Comparison of ENCODE assay signal across 19 cellular contexts in the genomic region with DNA sequence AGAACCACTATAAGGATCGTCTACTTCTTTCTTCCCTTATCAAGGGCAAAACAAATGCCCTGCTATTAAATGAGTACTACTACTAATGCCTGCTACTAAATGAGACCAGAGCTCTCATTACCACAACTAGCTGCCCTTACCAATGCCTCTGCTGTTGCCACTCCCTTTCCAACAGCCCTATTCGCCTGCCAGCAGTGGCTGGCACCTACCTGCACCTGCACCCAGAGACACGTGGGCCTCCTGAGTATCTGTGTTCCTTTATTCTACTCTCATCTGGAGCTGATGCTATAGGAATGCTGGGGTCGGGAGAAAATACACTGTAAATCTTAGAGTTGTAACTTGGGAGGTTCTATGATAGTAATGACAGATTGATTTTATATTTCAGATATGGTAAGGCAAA.
A peak's percentile ranks its signal among the peaks of the same experiment; 100 is the strongest.
DNase-seq lines count a peak whose midpoint lies in the region; ATAC-seq, FAIRE-seq and TF ChIP-seq lines count a peak whose summit lies in the region.
"Had no signal": no experiment of that assay in that cellular context is flagged by ENCODE, and none has a peak within 500 bp of the region (broad histone marks: within the 10 kb centered on the region; RNA-seq: fewer than 3 reads in every experiment).

No MANE protein-coding gene starts in this region.

- TF ChIP-seq POLR2A in right lobe of liver (IDR thresholded peaks at IDR 0.05) (no peak), HepG2 (IDR thresholded peaks at IDR 0.05; ENCODE audit: insufficient read depth in 1 of 2, low read depth in 2 of 2, low read length in 2 of 2) (no peak)

- BruUV-seq in HepG2 (replicated peaks; lab: Mats Ljungman, UMichigan) = no TSS peak

- no peak for TF ChIP-seq CTCF in right lobe of liver (IDR thresholded peaks at IDR 0.05)
- TF ChIP-seq CTCF in HepG2 (CRISPR knock-in tag; IDR thresholded peaks at IDR 0.05) = no peak
- TF ChIP-seq CTCF in colonic mucosa (IDR thresholded peaks at IDR 0.05) = no peak
- TF ChIP-seq CTCF in nephron progenitor cell (IDR thresholded peaks at IDR 0.05) = no peak
- TF ChIP-seq CTCF in GM10248 (IDR thresholded peaks at IDR 0.05; ENCODE audit: control extremely low read depth, extremely low read depth, low read depth, missing control alignments) = no peak

- H3K4me3 Mint-ChIP-seq in nephron progenitor cell = no peak overlapping the region
- H3K4me3 Mint-ChIP-seq: CD8-positive, alpha-beta memory T cell had no signal

- H3K27me3 ChIP-seq in right lobe of liver (no peaks in the 10 kb centered on the region), HepG2 (ENCODE audit: control insufficient read depth in 1 of 2, insufficient read depth in 2 of 2, low read length in 2 of 2) (no peaks in the 10 kb centered on the region), colonic mucosa (no peaks in the 10 kb centered on the region)

- TF ChIP-seq EP300 in HepG2 (IDR thresholded peaks at IDR 0.05; ENCODE audit: low read depth in 2 of 2, low read length in 2 of 2) (no peak), HepG2 (CRISPR knock-in tag; IDR thresholded peaks at IDR 0.05; ENCODE audit: borderline replicate concordance) (no peak)

- H3K36me3 ChIP-seq in right lobe of liver (no peaks in the 10 kb centered on the region), HepG2 (replicated peaks in 1 of 2; ENCODE audit: control insufficient read depth in 1 of 2, insufficient read depth in 2 of 2, low read length in 2 of 2) (no peaks in the 10 kb centered on the region), colonic mucosa (no peaks in the 10 kb centered on the region)

- CTCF ChIA-PET in HepG2 (lab: Yijun Ruan, JAX; ENCODE audit: low intra/inter-chr PET ratio, low total read pairs) (no interaction called here), GM10248 (lab: Yijun Ruan, JAX) (no interaction called here)

- H3K79me2 ChIP-seq in HepG2 (ENCODE audit: insufficient read depth, low read length) = no peaks in the 10 kb centered on the region

- no peak overlapping the region for H3K4me2 ChIP-seq in HepG2 (ENCODE audit: low read depth, low read length)

- TF ChIP-seq RAD21 in HepG2 (CRISPR knock-in tag; IDR thresholded peaks at IDR 0.05) = no peak

- no peaks in the 10 kb centered on the region for H4K20me1 ChIP-seq in HepG2 (ENCODE audit: insufficient read depth, low read length)

- H3K9ac ChIP-seq in HepG2 (ENCODE audit: insufficient read depth, low read depth, low read length) (no peak overlapping the region), colonic mucosa (ENCODE audit: low read depth in 2 of 2, low read length in 2 of 2) (no peak overlapping the region)

- WGBS in right lobe of liver (ENCODE audit: insufficient coverage, low coverage, low lambda C conversion rate, missing lambda C conversion rate) = 55% methylated on average over 4 of the region's 4 CpGs
- WGBS in HepG2 (ENCODE audit: low lambda C conversion rate) = 84% methylated on average over 4 of the region's 4 CpGs

- no peak for FAIRE-seq in HepG2 (lab: Jason Lieb, UNC)
- FAIRE-seq: H1 had no signal

- no peaks in the 10 kb centered on the region for H3K9me3 Mint-ChIP-seq in nephron progenitor cell
- H3K9me3 Mint-ChIP-seq: CD8-positive, alpha-beta memory T cell had no signal

- peak; percentile 29 to 76 (median 61) for DNase-seq in right lobe of liver
- no peak for DNase-seq in HepG2 (ENCODE audit: low spot score)
- DNase-seq in colonic mucosa = peak; percentile 47
- DNase-seq in nephron progenitor cell = no peak
- no peak for DNase-seq in GM10248 (ENCODE audit: extremely low spot score)
- DNase-seq: ACHN; C1 segment of cervical spinal cord; CD8-positive, alpha-beta memory T cell; DMS53; EL; KBM-7; NCI-H1105 treated with DMSO at 0.1 percent for 48 hours; NCI-H1930; NCI-H2171 treated with DMSO at 0.1 percent for 48 hours; NCI-H510A treated with DMSO at 0.1 percent for 48 hours had no signal

- H3K4me1 ChIP-seq in right lobe of liver = peaks cover 0 to 25% (median 6%) of the 10 kb centered on the region in 4 donors
- H3K4me1 ChIP-seq in HepG2 (ENCODE audit: insufficient read depth, low read length) = no peaks in the 10 kb centered on the region
- no peaks in the 10 kb centered on the region for H3K4me1 ChIP-seq in colonic mucosa

- ATAC-seq in right lobe of liver (peak; percentile 81 to 94 (median 87)), HepG2 (no peak), HG02970 (IDR thresholded peaks at IDR 0.05; ENCODE audit: low FRiP score, unreplicated experiment) (no peak), GM21526 (IDR thresholded peaks at IDR 0.05; ENCODE audit: low FRiP score, unreplicated experiment) (no peak)
- ATAC-seq: Panc1 had no signal

- in situ Hi-C loops in HepG2 (cut with HindIII; ENCODE audit: extremely low pct_ligation_motif_present, low pct_unique_long_range_greater_than_20kb) = no loop called here

- H3K36me3 Mint-ChIP-seq in nephron progenitor cell (ENCODE audit: low read depth) = no peaks in the 10 kb centered on the region
- H3K36me3 Mint-ChIP-seq: CD8-positive, alpha-beta memory T cell had no signal

- peaks cover 19% of the 10 kb centered on the region for H3K4me1 Mint-ChIP-seq in nephron progenitor cell
- H3K4me1 Mint-ChIP-seq: CD8-positive, alpha-beta memory T cell had no signal

- H3K27ac Mint-ChIP-seq in nephron progenitor cell = peak overlapping the region; percentile 44
- H3K27ac Mint-ChIP-seq: CD8-positive, alpha-beta memory T cell had no signal

- intact Hi-C loops in right lobe of liver (cut with DNase I) = no loop called here
- intact Hi-C loops in HepG2 (cut with micrococcal nuclease; ENCODE audit: unreplicated experiment) = no loop called here
- intact Hi-C loops in colonic mucosa (cut with DNase I) = no loop called here

- peak overlapping the region in 1 of 3 donors; percentile 25 for H3K27ac ChIP-seq in right lobe of liver
- no peak overlapping the region for H3K27ac ChIP-seq in HepG2 (ENCODE audit: extremely low read length, insufficient read depth, low read length)
- no peak overlapping the region for H3K27ac ChIP-seq in colonic mucosa

- H2AFZ ChIP-seq in HepG2 (ENCODE audit: low read length) = no peak overlapping the region

- POLR2A ChIA-PET in HepG2 (lab: Yijun Ruan, JAX) (no interaction called here), GM10248 (lab: Yijun Ruan, JAX) (no interaction called here)

- peaks cover 4% of the 10 kb centered on the region for H3K27me3 Mint-ChIP-seq in nephron progenitor cell (ENCODE audit: low read depth, poor library complexity)
- H3K27me3 Mint-ChIP-seq: CD8-positive, alpha-beta memory T cell had no signal

- H3K9me3 ChIP-seq in right lobe of liver = no peaks in the 10 kb centered on the region
- no peaks in the 10 kb centered on the region for H3K9me3 ChIP-seq in HepG2 (ENCODE audit: low read length)
- no peaks in the 10 kb centered on the region for H3K9me3 ChIP-seq in colonic mucosa

- no peak overlapping the region for H3K4me3 ChIP-seq in right lobe of liver
- no peak overlapping the region for H3K4me3 ChIP-seq in HepG2 (replicated peaks in 1 of 3; ENCODE audit: insufficient read depth in 1 of 3, low read depth in 2 of 3, low read length in 3 of 3)
- no peak overlapping the region for H3K4me3 ChIP-seq in colonic mucosa

TF ChIP-seq in HepG2, 621 proteins besides CTCF, POLR2A, EP300 and RAD21:
- TF ChIP-seq, protein P1, sequence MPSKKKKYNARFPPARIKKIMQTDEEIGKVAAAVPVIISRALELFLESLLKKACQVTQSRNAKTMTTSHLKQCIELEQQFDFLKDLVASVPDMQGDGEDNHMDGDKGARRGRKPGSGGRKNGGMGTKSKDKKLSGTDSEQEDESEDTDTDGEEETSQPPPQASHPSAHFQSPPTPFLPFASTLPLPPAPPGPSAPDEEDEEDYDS (CRISPR knock-in tag; IDR thresholded peaks at IDR 0.05) = no peak
- TF ChIP-seq MIER2 (CRISPR knock-in tag; IDR thresholded peaks at IDR 0.05) (no peak), ZMYM3 (CRISPR knock-in tag; IDR thresholded peaks at IDR 0.05) (no peak), HNRNPH1 (optimal IDR thresholded peaks at IDR 0.05; ENCODE audit: low read depth, low read length) (no peak), ZNF432 (CRISPR knock-in tag; IDR thresholded peaks at IDR 0.05; ENCODE audit: borderline replicate concordance) (no peak), SRF (IDR thresholded peaks at IDR 0.05; ENCODE audit: low read depth, low read length) (no peak)
- TF ChIP-seq, protein P2, sequence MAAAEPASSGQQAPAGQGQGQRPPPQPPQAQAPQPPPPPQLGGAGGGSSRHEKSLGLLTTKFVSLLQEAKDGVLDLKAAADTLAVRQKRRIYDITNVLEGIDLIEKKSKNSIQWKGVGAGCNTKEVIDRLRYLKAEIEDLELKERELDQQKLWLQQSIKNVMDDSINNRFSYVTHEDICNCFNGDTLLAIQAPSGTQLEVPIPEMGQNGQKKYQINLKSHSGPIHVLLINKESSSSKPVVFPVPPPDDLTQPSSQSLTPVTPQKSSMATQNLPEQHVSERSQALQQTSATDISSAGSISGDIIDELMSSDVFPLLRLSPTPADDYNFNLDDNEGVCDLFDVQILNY (CRISPR knock-in tag; conservative IDR thresholded peaks at IDR 0.05) = no peak

Comparison
In these comparisons a context has a peak if more than half of its experiments do, and no peak if none do; other contexts are left out.
1. ATAC-seq: peak in right lobe of liver (4 of 4); none in HepG2 (single experiment), HG02970 (single experiment) and GM21526 (single experiment).
2. DNase-seq: peak in right lobe of liver (3 of 3) and colonic mucosa (single experiment); none in HepG2 (single experiment), nephron progenitor cell (single experiment) and GM10248 (single experiment).